In the genomic region with DNA sequence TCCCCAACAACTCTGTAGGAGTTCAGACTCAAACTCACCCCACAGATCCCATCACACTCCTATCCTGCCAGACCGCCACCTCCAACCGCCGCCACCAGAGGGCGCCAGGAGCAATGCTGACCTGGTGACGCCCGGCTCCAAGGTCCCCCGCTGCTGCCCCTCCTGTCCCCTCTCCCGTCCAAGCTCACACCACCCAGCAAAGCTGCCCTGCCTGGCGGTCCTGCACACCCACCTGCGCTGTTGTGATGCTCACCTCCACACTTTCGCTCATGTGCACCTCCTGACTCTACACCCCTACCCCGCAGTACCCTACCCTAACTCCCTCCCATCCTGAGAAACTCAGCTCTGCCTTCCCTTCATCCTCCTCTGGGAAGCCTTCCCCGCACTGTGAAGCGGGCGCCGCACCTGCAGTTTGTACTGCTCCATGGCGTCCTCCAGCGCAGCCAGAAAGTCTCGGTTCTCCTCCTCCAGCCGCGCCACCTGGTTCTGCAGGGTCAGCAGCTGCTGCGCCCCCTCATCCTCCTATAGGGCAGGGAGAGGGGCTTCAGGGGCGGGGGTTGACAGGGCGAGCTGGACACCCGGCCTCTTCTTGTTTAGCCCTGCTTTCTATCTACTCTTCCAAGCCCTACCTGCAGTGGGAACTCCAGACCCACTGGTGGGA, we compare ENCODE assay signal across 8 cellular contexts. TPM values are rescaled to one million over a fixed set of nuclear protein-coding genes. Genes with fewer than 3 reads are reported as not detected.
DNase-seq lines count a peak whose midpoint lies in the region; ATAC-seq and TF ChIP-seq lines count a peak whose summit lies in the region.

No MANE protein-coding gene starts in this region.

- H3K27ac Mint-ChIP-seq in activated CD4-positive, alpha-beta T cell treated with anti-CD3 and anti-CD28 coated beads for 36 hours = no peak overlapping the region

- H3K4me3 Mint-ChIP-seq in activated CD4-positive, alpha-beta T cell treated with anti-CD3 and anti-CD28 coated beads for 36 hours = no peak overlapping the region

- intact Hi-C loops in activated CD4-positive, alpha-beta T cell treated with anti-CD3 and anti-CD28 coated beads for 36 hours (cut with DNase I, micrococcal nuclease) = no loop called here
- intact Hi-C loops in colonic mucosa (cut with DNase I) = loop anchor here (10.0 kb wide), 1 partner anchor 87 kb away; no protein-coding TSS in a partner anchor

- H3K4me3 ChIP-seq in colonic mucosa = no peak overlapping the region

- no peaks in the 10 kb centered on the region for H3K4me1 ChIP-seq in colonic mucosa

- H3K36me3 ChIP-seq in colonic mucosa = no peaks in the 10 kb centered on the region

- H3K9me3 Mint-ChIP-seq in activated CD4-positive, alpha-beta T cell treated with anti-CD3 and anti-CD28 coated beads for 36 hours (ENCODE audit: low read depth) = no peaks in the 10 kb centered on the region

- peak; percentile 77 for TF ChIP-seq CTCF in colonic mucosa (IDR thresholded peaks at IDR 0.05)

- no peaks in the 10 kb centered on the region for H3K4me1 Mint-ChIP-seq in activated CD4-positive, alpha-beta T cell treated with anti-CD3 and anti-CD28 coated beads for 36 hours

- H3K27me3 Mint-ChIP-seq in activated CD4-positive, alpha-beta T cell treated with anti-CD3 and anti-CD28 coated beads for 36 hours = peaks cover 6% of the 10 kb centered on the region

- no peaks in the 10 kb centered on the region for H3K9me3 ChIP-seq in colonic mucosa

- H3K9ac ChIP-seq in colonic mucosa (ENCODE audit: low read depth in 2 of 2, low read length in 2 of 2) = peak overlapping the region in 1 of 2 donors; percentile 34

- H3K27me3 ChIP-seq in colonic mucosa = no peaks in the 10 kb centered on the region

- no peak overlapping the region for H3K27ac ChIP-seq in colonic mucosa

- POLR2A ChIA-PET in activated CD4-positive, alpha-beta T cell treated with anti-CD3 and anti-CD28 coated beads for 36 hours (lab: Charles Lee) = no interaction called here

- H3K36me3 Mint-ChIP-seq in activated CD4-positive, alpha-beta T cell treated with anti-CD3 and anti-CD28 coated beads for 36 hours (ENCODE audit: low read depth) = no peaks in the 10 kb centered on the region

- peak; percentile 71 for DNase-seq in DMS 273 (lab: John Stamatoyannopoulos, UW; ENCODE audit: unreplicated experiment)
- no peak for DNase-seq in DMS 273 treated with DMSO at 0.1 percent for 48 hours (lab: John Stamatoyannopoulos, UW)
- peak; percentile 36 for DNase-seq in NCI-H1092 (lab: John Stamatoyannopoulos, UW)
- peak; percentile 86 for DNase-seq in activated CD4-positive, alpha-beta T cell treated with anti-CD3 and anti-CD28 coated beads for 36 hours
- DNase-seq in colonic mucosa = peak; percentile 86
- peak; percentile 80 for DNase-seq in left lobe of liver (ENCODE audit: low spot score)
- peak; percentile 49 to 70 (median 60) for DNase-seq in stimulated activated CD4-positive, alpha-beta T cell treated with anti-CD3 and anti-CD28 coated beads, TNF-alpha, amount 100 ng/mL, for 48 hours (ENCODE audit: low read depth in 3 of 3)

- CTCF ChIA-PET in activated CD4-positive, alpha-beta T cell treated with anti-CD3 and anti-CD28 coated beads for 36 hours (lab: Charles Lee) = interaction anchor here (0.7 to 1.5 kb wide), 7 partner anchors 18 to 430 kb away, joined by 3 to 5 read pairs (median 3); no protein-coding TSS in a partner anchor

- peak; percentile 90 for ATAC-seq in activated CD4-positive, alpha-beta T cell treated with anti-CD3 and anti-CD28 coated beads for 36 hours
- ATAC-seq in left lobe of liver (peak; percentile 94), GM21381 (IDR thresholded peaks at IDR 0.05; ENCODE audit: unreplicated experiment) (no peak)

RNA-seq across cellular contexts. Expression of gene KIF7, which starts 7.9 kb away (rescaled TPM):
- 1 to 10 TPM; 2.1 to 2.3 TPM for total RNA-seq in activated CD4-positive, alpha-beta T cell treated with anti-CD3 and anti-CD28 coated beads for 36 hours
- 1 to 10 TPM; 1.1 to 1.2 TPM for total RNA-seq in colonic mucosa
- total RNA-seq in left lobe of liver = 1.1 TPM

RNA-seq across cellular contexts. Expression of gene PLIN1, which starts 31.8 kb away (rescaled TPM):
- total RNA-seq in activated CD4-positive, alpha-beta T cell treated with anti-CD3 and anti-CD28 coated beads for 36 hours = under 1 TPM; 0.39 to 0.41 TPM
- total RNA-seq in colonic mucosa (1 to 10 TPM in 1 of 2 donors, under 1 TPM in 1; 0.90 to 1.2 TPM), left lobe of liver (38.1 TPM)

RNA-seq across cellular contexts. Expression of gene PEX11A, which starts 43.2 kb away (rescaled TPM):
- total RNA-seq in activated CD4-positive, alpha-beta T cell treated with anti-CD3 and anti-CD28 coated beads for 36 hours = 1 to 10 TPM; 4.7 to 5.3 TPM
- total RNA-seq in colonic mucosa (10 to 100 TPM; 14.7 to 19.0 TPM), left lobe of liver (25.8 TPM)

RNA-seq across cellular contexts. Expression of gene WDR93, which starts 43.3 kb away (rescaled TPM):
- not detected for total RNA-seq in activated CD4-positive, alpha-beta T cell treated with anti-CD3 and anti-CD28 coated beads for 36 hours
- total RNA-seq in colonic mucosa (under 1 TPM in 1 of 2 donors, not detected in 1; 0.13 TPM), left lobe of liver (not detected)

Comparison
In these comparisons a context has a peak if more than half of its experiments do, and no peak if none do; other contexts are left out.
1. RNA of gene PLIN1, which starts 31.8 kb away (total RNA-seq): 38.1 TPM in left lobe of liver (single experiment); 0.90 to 1.2 TPM in colonic mucosa and 0.39 to 0.41 TPM in activated CD4-positive, alpha-beta T cell treated with anti-CD3 and anti-CD28 coated beads for 36 hours; every median in the first group is over 10 times any median in the second.